Comparison of ENCODE assay signal across 26 cellular contexts in genomic region chr15:53559364-53560253, GRCh38.
DNase-seq lines count a peak whose midpoint lies in the region; ATAC-seq and TF ChIP-seq lines count a peak whose summit lies in the region.
"Had no signal": no experiment of that assay in that cellular context is flagged by ENCODE, and none has a peak within 500 bp of the region (broad histone marks: within the 10 kb centered on the region; RNA-seq: fewer than 3 reads in every experiment).

No MANE protein-coding gene starts in this region.

- no peaks in the 10 kb centered on the region for H3K27me3 ChIP-seq in kidney epithelial cell (ENCODE audit: control insufficient read depth, insufficient read depth, low read length)
- H3K27me3 ChIP-seq in neural cell (ENCODE audit: insufficient read depth, low read depth, low read length): no peaks in the 10 kb centered on the region
- H3K27me3 ChIP-seq: esophagus muscularis mucosa had no signal

- no peak for TF ChIP-seq EP300 in neural cell (conservative IDR thresholded peaks at IDR 0.05; ENCODE audit: poor library complexity, severe bottlenecking)

- in situ Hi-C loops in Caki2 (cut with HindIII; ENCODE audit: low pct_unique_long_range_greater_than_20kb, low sequenced_read_pairs): no loop called here

- H3K9me3 Mint-ChIP-seq in stimulated activated naive B cell treated with anti-CD40 and anti-IgM and Interleukin-4, amounts not matched to agents 10 μg/mL and 1 μg/mL and 100 μg/mL, for 72 hours: no peaks in the 10 kb centered on the region
- no peaks in the 10 kb centered on the region for H3K9me3 Mint-ChIP-seq in chondrocyte (ENCODE audit: low read depth)
- H3K9me3 Mint-ChIP-seq: activated naive CD8-positive, alpha-beta T cell treated with anti-CD3 and anti-CD28 coated beads, Interleukin-2, amount 50 U/mL, for 24 hours had no signal

- H3K9me2 ChIP-seq in neural cell (ENCODE audit: insufficient read depth, low read length): no peaks in the 10 kb centered on the region

- H3K9me3 ChIP-seq in neural cell (ENCODE audit: low read length): no peaks in the 10 kb centered on the region
- H3K9me3 ChIP-seq: esophagus muscularis mucosa, gastrocnemius medialis had no signal

- H2AFZ ChIP-seq in neural cell (ENCODE audit: low read depth, low read length): no peak overlapping the region

- no peak overlapping the region for H3K27ac ChIP-seq in neural cell (ENCODE audit: low read length)
- H3K27ac ChIP-seq: esophagus muscularis mucosa, gastrocnemius medialis, KMS-11, VCaP had no signal

- H3K27ac Mint-ChIP-seq in stimulated activated naive B cell treated with anti-CD40 and anti-IgM and Interleukin-4, amounts not matched to agents 10 μg/mL and 1 μg/mL and 100 μg/mL, for 72 hours: no peak overlapping the region
- H3K27ac Mint-ChIP-seq in chondrocyte (ENCODE audit: unreplicated experiment): no peak overlapping the region
- H3K27ac Mint-ChIP-seq: activated naive CD8-positive, alpha-beta T cell treated with anti-CD3 and anti-CD28 coated beads, Interleukin-2, amount 50 U/mL, for 24 hours; naive thymus-derived CD4-positive, alpha-beta T cell had no signal

- no peaks in the 10 kb centered on the region for H3K79me2 ChIP-seq in neural cell (replicated peaks; ENCODE audit: insufficient read depth, low read length)

- peak overlapping the region; percentile 18 for H3K4me2 ChIP-seq in neural cell (ENCODE audit: low read length)
- H3K4me2 ChIP-seq: KMS-11 had no signal

- peaks cover 3% of the 10 kb centered on the region for H3F3A ChIP-seq in neural cell (ENCODE audit: insufficient read depth, low read length, poor library complexity, severe bottlenecking)

- no peaks in the 10 kb centered on the region for H3K36me3 Mint-ChIP-seq in stimulated activated naive B cell treated with anti-CD40 and anti-IgM and Interleukin-4, amounts not matched to agents 10 μg/mL and 1 μg/mL and 100 μg/mL, for 72 hours
- H3K36me3 Mint-ChIP-seq in chondrocyte (ENCODE audit: low read depth): no peaks in the 10 kb centered on the region
- H3K36me3 Mint-ChIP-seq: brain; naive thymus-derived CD4-positive, alpha-beta T cell had no signal

- no peak overlapping the region for H3K4me3 Mint-ChIP-seq in stimulated activated naive B cell treated with anti-CD40 and anti-IgM and Interleukin-4, amounts not matched to agents 10 μg/mL and 1 μg/mL and 100 μg/mL, for 72 hours
- no peak overlapping the region for H3K4me3 Mint-ChIP-seq in chondrocyte (ENCODE audit: unreplicated experiment)
- H3K4me3 Mint-ChIP-seq: activated naive CD8-positive, alpha-beta T cell treated with anti-CD3 and anti-CD28 coated beads, Interleukin-2, amount 50 U/mL, for 24 hours; naive thymus-derived CD4-positive, alpha-beta T cell had no signal

- no peak for ATAC-seq in stimulated activated naive B cell treated with anti-CD40 and anti-IgM and Interleukin-4, amounts not matched to agents 10 μg/mL and 1 μg/mL and 100 μg/mL, for 72 hours (replicated peaks)
- ATAC-seq in HG02884 (IDR thresholded peaks at IDR 0.05; ENCODE audit: unreplicated experiment): no peak
- ATAC-seq: activated naive CD8-positive, alpha-beta T cell treated with anti-CD3 and anti-CD28 coated beads, Interleukin-2, amount 50 U/mL, for 24 hours; gastrocnemius medialis; naive thymus-derived CD4-positive, alpha-beta T cell had no signal

- TF ChIP-seq CTCF in kidney epithelial cell (IDR thresholded peaks at IDR 0.05; ENCODE audit: insufficient read depth, low read length, poor library complexity, severe bottlenecking): no peak
- TF ChIP-seq CTCF in neural cell (IDR thresholded peaks at IDR 0.05; ENCODE audit: poor library complexity, severe bottlenecking): no peak
- TF ChIP-seq CTCF in chondrocyte (IDR thresholded peaks at IDR 0.05): no peak

- H3K36me3 ChIP-seq in kidney epithelial cell (ENCODE audit: control insufficient read depth, insufficient read depth, low read length) (no peaks in the 10 kb centered on the region), neural cell (ENCODE audit: insufficient read depth, low read length) (no peaks in the 10 kb centered on the region)
- H3K36me3 ChIP-seq: esophagus muscularis mucosa, gastrocnemius medialis had no signal

- no peak overlapping the region for H3K9ac ChIP-seq in neural cell (ENCODE audit: low read length)
- H3K9ac ChIP-seq: KMS-11 had no signal

- DNase-seq in Caki2 (ENCODE audit: low read depth): peak; percentile 52
- DNase-seq in NCI-H2227 (lab: John Stamatoyannopoulos, UW; ENCODE audit: unreplicated experiment): peak; percentile 75
- DNase-seq in kidney epithelial cell (ENCODE audit: low read depth): peak; percentile 9
- no peak for DNase-seq in stimulated activated naive B cell treated with anti-CD40 and anti-IgM and Interleukin-4, amounts not matched to agents 10 μg/mL and 1 μg/mL and 100 μg/mL, for 72 hours
- DNase-seq in chondrocyte (ENCODE audit: low spot score): no peak
- DNase-seq in OCI-M2 (lab: John Stamatoyannopoulos, UW; ENCODE audit: unreplicated experiment): no peak
- DNase-seq: activated CD4-positive, alpha-beta T cell treated with anti-CD3 and anti-CD28 coated beads, Interleukin-2, amount 50 U/mL, for 1 hour; activated effector memory CD4-positive, alpha-beta T cell treated with anti-CD3 and anti-CD28 coated beads, Interleukin-2, amount 50 U/mL, for 16 hours; activated naive CD8-positive, alpha-beta T cell treated with anti-CD3 and anti-CD28 coated beads, Interleukin-2, amount 50 U/mL, for 24 hours; effector memory CD4-positive, alpha-beta T cell; EL; gastrocnemius medialis; H7; islet precursor cell; mesendoderm; MV-4-11; naive thymus-derived CD4-positive, alpha-beta T cell; NCI-H1694 treated with DMSO at 0.1 percent for 48 hours; NCI-H345; T-helper 2 cell had no signal

- TF ChIP-seq RAD21 in neural cell (conservative IDR thresholded peaks at IDR 0.05): no peak

- no peaks in the 10 kb centered on the region for H4K20me1 ChIP-seq in neural cell (ENCODE audit: insufficient read depth)

- no peaks in the 10 kb centered on the region for H3K4me1 Mint-ChIP-seq in stimulated activated naive B cell treated with anti-CD40 and anti-IgM and Interleukin-4, amounts not matched to agents 10 μg/mL and 1 μg/mL and 100 μg/mL, for 72 hours
- H3K4me1 Mint-ChIP-seq in chondrocyte (ENCODE audit: low read depth): no peaks in the 10 kb centered on the region
- H3K4me1 Mint-ChIP-seq: activated naive CD8-positive, alpha-beta T cell treated with anti-CD3 and anti-CD28 coated beads, Interleukin-2, amount 50 U/mL, for 24 hours; naive thymus-derived CD4-positive, alpha-beta T cell had no signal

- no peak overlapping the region for H3K4me3 ChIP-seq in kidney epithelial cell (ENCODE audit: low read depth, low read length)
- H3K4me3 ChIP-seq in neural cell (ENCODE audit: low read length): no peak overlapping the region
- H3K4me3 ChIP-seq: esophagus muscularis mucosa, gastrocnemius medialis had no signal

- peaks cover 0 to 5% of the 10 kb centered on the region in 2 donors for H3K27me3 Mint-ChIP-seq in stimulated activated naive B cell treated with anti-CD40 and anti-IgM and Interleukin-4, amounts not matched to agents 10 μg/mL and 1 μg/mL and 100 μg/mL, for 72 hours
- H3K27me3 Mint-ChIP-seq in chondrocyte (ENCODE audit: low read depth): peaks cover 6% of the 10 kb centered on the region

TF ChIP-seq in neural cell, 6 proteins besides CTCF, POLR2A, EP300 and RAD21:
- TF ChIP-seq POLR2AphosphoS5 (IDR thresholded peaks at IDR 0.05): no peak
- no peak for TF ChIP-seq EZH2 (IDR thresholded peaks at IDR 0.05; ENCODE audit: borderline replicate concordance, insufficient read depth, low read length, poor library complexity, severe bottlenecking)
- TF ChIP-seq SMC3 (conservative IDR thresholded peaks at IDR 0.05; ENCODE audit: poor library complexity): no peak
- TF ChIP-seq TAF1 (IDR thresholded peaks at IDR 0.05; ENCODE audit: low read depth): no peak

Comparison
In these comparisons a context has a peak if more than half of its experiments do, and no peak if none do; other contexts are left out.
1. DNase-seq: peak in Caki2 (single experiment), NCI-H2227 (single experiment) and kidney epithelial cell (single experiment); none in stimulated activated naive B cell treated with anti-CD40 and anti-IgM and Interleukin-4, amounts not matched to agents 10 μg/mL and 1 μg/mL and 100 μg/mL, for 72 hours (single experiment), chondrocyte (single experiment) and OCI-M2 (single experiment).